ENCODE assay signal across 21 cellular contexts in the genomic region with DNA sequence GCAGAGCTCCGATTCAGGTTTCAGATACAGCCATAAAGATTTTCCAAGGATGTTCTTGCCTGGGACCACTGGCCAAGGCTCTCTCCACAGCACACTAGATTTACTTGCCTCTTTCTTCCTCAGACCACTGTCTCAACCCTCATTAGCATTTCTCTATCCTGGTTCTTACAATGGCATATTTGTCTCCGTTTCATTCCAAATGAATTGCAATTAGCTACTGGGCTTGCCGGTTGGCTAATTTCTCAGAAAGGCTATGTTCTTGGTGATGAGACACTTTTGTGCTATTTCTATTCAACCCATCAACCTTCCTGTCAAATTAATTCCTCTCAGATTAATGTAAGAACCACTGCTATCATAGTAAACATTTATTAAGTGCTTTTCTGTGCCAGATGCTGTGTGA.
"Had no signal": no experiment of that assay in that cellular context is flagged by ENCODE, and none has a peak within 500 bp of the region (broad histone marks: within the 10 kb centered on the region; RNA-seq: fewer than 3 reads in every experiment).

No MANE protein-coding gene starts in this region.

- H3K27ac ChIP-seq: coronary artery, gastrocnemius medialis, neural progenitor cell, sigmoid colon, thyroid gland, upper lobe of left lung, vagina had no signal

- H3K4me2 ChIP-seq: neural progenitor cell had no signal

- H3K9me3 ChIP-seq: gastrocnemius medialis, sigmoid colon, thyroid gland, upper lobe of left lung, vagina had no signal

- DNase-seq: activated B cell treated with CpG ODN at 0.5 μM for 24 hours; activated CD4-positive, alpha-beta T cell treated with anti-CD3 and anti-CD28 coated beads, Interleukin-2, amount 50 U/mL, for 1 hour; activated CD8-positive, alpha-beta T cell treated with anti-CD3 and anti-CD28 coated beads for 36 hours; activated naive CD8-positive, alpha-beta T cell treated with anti-CD3 and anti-CD28 coated beads, Interleukin-2, amount 50 U/mL, for 24 hours; activated T-cell treated with anti-CD3 and anti-CD28 coated beads, Interleukin-2, amount 50 U/mL, for 48 hours; dorsolateral prefrontal cortex; effector memory CD4-positive, alpha-beta T cell; gastrocnemius medialis; immature natural killer cell; kidney; mesenchymal stem cell; natural killer cell; sigmoid colon; stimulated activated CD4-positive, alpha-beta T cell treated with anti-CD3 and anti-CD28 coated beads, Interleukin-4, amount 100 ng/mL, for 24 hours; stimulated activated naive CD8-positive, alpha-beta T cell treated with anti-CD3 and anti-CD28 coated beads, Interleukin-15, amount 100 ng/mL, for 72 hours; T-cell; thyroid gland; upper lobe of left lung had no signal

- H3K4me3 ChIP-seq: coronary artery, gastrocnemius medialis, neural progenitor cell, sigmoid colon, thyroid gland, upper lobe of left lung, vagina had no signal

- H2AFZ ChIP-seq: neural progenitor cell had no signal

- H3K4me1 ChIP-seq: gastrocnemius medialis, neural progenitor cell, sigmoid colon, upper lobe of left lung, vagina had no signal

- H3K36me3 ChIP-seq: gastrocnemius medialis, neural progenitor cell, sigmoid colon, thyroid gland, upper lobe of left lung, vagina had no signal
